In genomic region chr2:287471-287885, GRCh38 we compare ENCODE assay signal across 8 cellular contexts. TPM values are rescaled to one million over a fixed set of nuclear protein-coding genes. Genes with fewer than 3 reads are reported as not detected.
DNase-seq lines count a peak whose midpoint lies in the region; ATAC-seq and TF ChIP-seq lines count a peak whose summit lies in the region.

No MANE protein-coding gene starts in this region.

- H2AFZ ChIP-seq in MM.1S (ENCODE audit: low read length), result no peak overlapping the region

- DNase-seq in DMS53 (lab: John Stamatoyannopoulos, UW), result peak; percentile 50
- DNase-seq in DMS53 treated with DMSO at 0.1 percent for 48 hours (lab: John Stamatoyannopoulos, UW; ENCODE audit: unreplicated experiment), result no peak
- peak; percentile 38 for DNase-seq in activated naive CD8-positive, alpha-beta T cell treated with anti-CD3 and anti-CD28 coated beads, Interleukin-2, amount 10 ng/mL, durations not matched to agents 7 days and 5 days
- peak; percentile 45 for DNase-seq in stomach
- DNase-seq in MM.1S, result no peak

- no peaks in the 10 kb centered on the region for H3K79me2 ChIP-seq in MM.1S (ENCODE audit: low read length)

- H3K9ac ChIP-seq in iPS-18a (ENCODE audit: low read length) (no peak overlapping the region), MM.1S (ENCODE audit: low read length) (no peak overlapping the region)

- TF ChIP-seq CTCF in stomach (IDR thresholded peaks at IDR 0.05), result no peak
- no peak for TF ChIP-seq CTCF in MM.1S (IDR thresholded peaks at IDR 0.05; ENCODE audit: low read length)

- no peaks in the 10 kb centered on the region for H3F3A ChIP-seq in MM.1S (ENCODE audit: insufficient read depth, low read length)

- no peaks in the 10 kb centered on the region for H4K20me1 ChIP-seq in MM.1S (ENCODE audit: insufficient read depth, low read length)

- no peak for TF ChIP-seq POLR2A in stomach (IDR thresholded peaks at IDR 0.05)

- no peaks in the 10 kb centered on the region for H3K9me2 ChIP-seq in MM.1S (replicated peaks; ENCODE audit: insufficient read depth, low read length)

- H3K4me2 ChIP-seq in MM.1S (ENCODE audit: low read depth, low read length), result no peak overlapping the region

- 1% methylated on average over 19 to 46 of the region's 46 CpGs for WGBS in stomach, 5 donors

- intact Hi-C loops in stomach (cut with DNase I; ENCODE audit: low total_unique reads), result no loop called here

- peaks cover 3% of the 10 kb centered on the region for H3K36me3 Mint-ChIP-seq in activated naive CD8-positive, alpha-beta T cell treated with anti-CD3 and anti-CD28 coated beads, Interleukin-2, amount 10 ng/mL, durations not matched to agents 7 days and 5 days

- H3K9me3 ChIP-seq in iPS-18a (ENCODE audit: control insufficient read depth, low read depth, low read length) (no peaks in the 10 kb centered on the region), stomach (no peaks in the 10 kb centered on the region), MM.1S (replicated peaks; ENCODE audit: insufficient read depth, low read length) (no peaks in the 10 kb centered on the region)

- peaks cover 1% of the 10 kb centered on the region for H3K4me1 Mint-ChIP-seq in activated naive CD8-positive, alpha-beta T cell treated with anti-CD3 and anti-CD28 coated beads, Interleukin-2, amount 10 ng/mL, durations not matched to agents 7 days and 5 days

- peak overlapping the region; percentile 41 for H3K4me3 ChIP-seq in iPS-18a (ENCODE audit: low read length)
- peak overlapping the region; percentile 50 to 66 (median 56) for H3K4me3 ChIP-seq in stomach
- no peak overlapping the region for H3K4me3 ChIP-seq in MM.1S (ENCODE audit: low read length)

- peaks cover 59% of the 10 kb centered on the region for H3K27me3 ChIP-seq in iPS-18a (ENCODE audit: control insufficient read depth, insufficient read depth, low read length)
- H3K27me3 ChIP-seq in stomach, result peaks cover 9 to 52% (median 32%) of the 10 kb centered on the region in 3 donors
- peaks cover 23% of the 10 kb centered on the region for H3K27me3 ChIP-seq in MM.1S (replicated peaks; ENCODE audit: insufficient read depth, low read length)

- peaks cover 5% of the 10 kb centered on the region for H3K36me3 ChIP-seq in iPS-18a (ENCODE audit: control insufficient read depth, low read depth, low read length)
- H3K36me3 ChIP-seq in stomach, result peaks cover 0 to 8% (median 4%) of the 10 kb centered on the region in 4 donors
- H3K36me3 ChIP-seq in MM.1S (replicated peaks; ENCODE audit: insufficient read depth, low read length), result no peaks in the 10 kb centered on the region

- no peaks in the 10 kb centered on the region for H3K9me3 Mint-ChIP-seq in activated naive CD8-positive, alpha-beta T cell treated with anti-CD3 and anti-CD28 coated beads, Interleukin-2, amount 10 ng/mL, durations not matched to agents 7 days and 5 days

- H3K4me1 ChIP-seq in iPS-18a (ENCODE audit: control insufficient read depth, low read depth, low read length), result peaks cover 40% of the 10 kb centered on the region
- H3K4me1 ChIP-seq in stomach, result peaks cover 31 to 54% (median 40%) of the 10 kb centered on the region in 4 donors
- no peaks in the 10 kb centered on the region for H3K4me1 ChIP-seq in MM.1S (ENCODE audit: low read length)

- no peak for TF ChIP-seq EP300 in stomach (IDR thresholded peaks at IDR 0.05)

- POLR2A ChIA-PET in activated naive CD8-positive, alpha-beta T cell treated with anti-CD3 and anti-CD28 coated beads, Interleukin-2, amount 10 ng/mL, durations not matched to agents 7 days and 5 days (lab: Charles Lee), result no interaction called here

- H3K27ac ChIP-seq in iPS-18a (ENCODE audit: low read length) (no peak overlapping the region), stomach (peak overlapping the region in 4 of 5 donors; percentile 14 to 71 (median 50)), MM.1S (ENCODE audit: low read length) (no peak overlapping the region)

- ATAC-seq in activated naive CD8-positive, alpha-beta T cell treated with anti-CD3 and anti-CD28 coated beads, Interleukin-2, amount 10 ng/mL, durations not matched to agents 7 days and 5 days (ENCODE audit: low read depth), result peak; percentile 47
- ATAC-seq in HG03432 (IDR thresholded peaks at IDR 0.05; ENCODE audit: unreplicated experiment), result no peak
- no peak for ATAC-seq in GM18870 (IDR thresholded peaks at IDR 0.05; ENCODE audit: unreplicated experiment)

- peaks cover 42% of the 10 kb centered on the region for H3K27me3 Mint-ChIP-seq in activated naive CD8-positive, alpha-beta T cell treated with anti-CD3 and anti-CD28 coated beads, Interleukin-2, amount 10 ng/mL, durations not matched to agents 7 days and 5 days

- H3K27ac Mint-ChIP-seq in activated naive CD8-positive, alpha-beta T cell treated with anti-CD3 and anti-CD28 coated beads, Interleukin-2, amount 10 ng/mL, durations not matched to agents 7 days and 5 days, result no peak overlapping the region

- H3K4me3 Mint-ChIP-seq in activated naive CD8-positive, alpha-beta T cell treated with anti-CD3 and anti-CD28 coated beads, Interleukin-2, amount 10 ng/mL, durations not matched to agents 7 days and 5 days, result no peak overlapping the region

RNA-seq across cellular contexts. Expression of gene ALKAL2, which starts 0.4 kb away (rescaled TPM):
- not detected for total RNA-seq in activated naive CD8-positive, alpha-beta T cell treated with anti-CD3 and anti-CD28 coated beads, Interleukin-2, amount 10 ng/mL, durations not matched to agents 7 days and 5 days
- 10 to 100 TPM in 3 of 5 donors, 1 to 10 TPM in 1, under 1 TPM in 1; 0.45 to 29.8 (median 11.2) TPM for total RNA-seq in stomach
- polyA plus RNA-seq in stomach, result 10 to 100 TPM in 1 of 3 donors, 1 to 10 TPM in 2; 6.8 to 12.6 (median 9.9) TPM

RNA-seq across cellular contexts. Expression of gene ACP1, which starts 22.7 kb away (rescaled TPM):
- total RNA-seq in activated naive CD8-positive, alpha-beta T cell treated with anti-CD3 and anti-CD28 coated beads, Interleukin-2, amount 10 ng/mL, durations not matched to agents 7 days and 5 days, result 100 to 1,000 TPM in 1 of 2 experiments, 10 to 100 TPM in 1; 88.9 to 101 TPM
- total RNA-seq in stomach, result 100 to 1,000 TPM in 1 of 5 donors, 10 to 100 TPM in 4; 21.1 to 183 (median 72.4) TPM
- 100 to 1,000 TPM in 2 of 3 donors, 10 to 100 TPM in 1; 89.2 to 144 (median 123) TPM for polyA plus RNA-seq in stomach

RNA-seq across cellular contexts. Expression of gene SH3YL1, which starts 23.6 kb away (rescaled TPM):
- total RNA-seq in activated naive CD8-positive, alpha-beta T cell treated with anti-CD3 and anti-CD28 coated beads, Interleukin-2, amount 10 ng/mL, durations not matched to agents 7 days and 5 days, result 10 to 100 TPM; 32.8 to 40.1 TPM
- total RNA-seq in stomach, result 100 to 1,000 TPM in 3 of 5 donors, 10 to 100 TPM in 2; 45.5 to 219 (median 130) TPM
- 100 to 1,000 TPM in 2 of 3 donors, 10 to 100 TPM in 1; 95.2 to 230 (median 156) TPM for polyA plus RNA-seq in stomach

Comparison
In these comparisons a context has a peak if more than half of its experiments do, and no peak if none do; other contexts are left out.
1. DNase-seq: peak in DMS53 (single experiment), activated naive CD8-positive, alpha-beta T cell treated with anti-CD3 and anti-CD28 coated beads, Interleukin-2, amount 10 ng/mL, durations not matched to agents 7 days and 5 days (single experiment) and stomach (single experiment); none in DMS53 treated with DMSO at 0.1 percent for 48 hours (single experiment) and MM.1S (single experiment).
2. H3K27ac ChIP-seq: peak in stomach (4 of 5); none in iPS-18a (single experiment) and MM.1S (single experiment).